In the genomic region with DNA sequence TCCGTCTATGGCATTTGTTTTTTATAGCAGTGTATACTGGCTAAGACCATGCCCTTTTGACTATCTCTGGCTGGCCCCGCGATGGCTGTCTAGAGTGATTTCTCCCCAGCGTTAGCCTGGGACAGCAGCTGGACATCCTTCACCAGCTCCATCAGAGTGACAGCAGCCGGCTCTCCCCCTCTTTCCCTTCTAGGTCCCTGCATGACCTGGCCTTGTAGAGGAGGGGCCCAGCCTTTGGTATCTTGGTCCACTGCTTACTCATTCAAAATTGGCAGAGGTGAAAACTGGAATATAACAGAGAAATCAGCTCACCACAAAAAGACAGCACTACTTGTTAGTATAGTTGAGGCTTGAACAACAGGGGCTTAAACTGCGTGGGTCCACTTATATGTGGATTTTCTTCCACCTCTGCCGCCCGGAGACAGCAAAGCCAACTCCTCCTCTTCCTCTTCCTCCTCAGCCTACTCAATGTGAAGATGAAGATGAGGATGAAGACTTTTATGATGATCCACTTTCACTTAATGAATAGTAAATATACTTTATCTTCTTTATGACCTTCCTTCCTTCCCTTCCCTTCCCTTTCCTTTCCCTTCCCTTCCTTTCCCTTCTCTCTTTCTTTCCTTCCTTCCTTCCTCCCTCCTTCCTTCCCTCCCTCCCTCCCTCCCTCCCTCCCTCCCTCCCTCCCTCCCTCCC, we compare ENCODE assay signal across 1 cellular context.
TF ChIP-seq lines count a peak whose summit lies in the region.

No MANE protein-coding gene starts in this region.

TF ChIP-seq in HEK293, 187 proteins besides CTCF, POLR2A, EP300 and RAD21 (continued from another document):
- TF ChIP-seq ZNF513 (tag by site-specific recombination; IDR thresholded peaks at IDR 0.05) (peak; percentile 81), ZNF510 (tag by site-specific recombination; IDR thresholded peaks at IDR 0.05; ENCODE audit: insufficient replicate concordance) (no peak), PRDM1 (tag by site-specific recombination; IDR thresholded peaks at IDR 0.05) (peak; percentile 95), ZNF23 (tag by site-specific recombination; IDR thresholded peaks at IDR 0.05; ENCODE audit: borderline replicate concordance) (no peak)
